Comparison of ENCODE assay signal across 1 cellular context in genomic region chr22:32839776-32840571, GRCh38.
TF ChIP-seq lines count a peak whose summit lies in the region.

No MANE protein-coding gene starts in this region.

TF ChIP-seq in K562, 482 proteins besides CTCF, POLR2A, EP300 and RAD21 (continued from another document):
- TF ChIP-seq AFF4 (CRISPR knock-in tag; IDR thresholded peaks at IDR 0.05) (no peak), POLR3A (IDR thresholded peaks at IDR 0.05; ENCODE audit: borderline replicate concordance, extremely low read depth, insufficient read depth, insufficient read length) (no peak), BMI1 (IDR thresholded peaks at IDR 0.05; ENCODE audit: low read length) (no peak), JUND (IDR thresholded peaks at IDR 0.05; ENCODE audit: borderline replicate concordance, low read depth, low read length) (no peak), JUND (tag; IDR thresholded peaks at IDR 0.05; ENCODE audit: borderline replicate concordance, low read depth, low read length) (no peak), UBTF (IDR thresholded peaks at IDR 0.05; ENCODE audit: borderline replicate concordance in 1 of 2, low read depth in 2 of 2, low read length in 2 of 2) (no peak), ZSCAN32 (CRISPR knock-in tag; IDR thresholded peaks at IDR 0.05) (no peak)
